ENCODE assay signal across 8 cellular contexts in the genomic region with DNA sequence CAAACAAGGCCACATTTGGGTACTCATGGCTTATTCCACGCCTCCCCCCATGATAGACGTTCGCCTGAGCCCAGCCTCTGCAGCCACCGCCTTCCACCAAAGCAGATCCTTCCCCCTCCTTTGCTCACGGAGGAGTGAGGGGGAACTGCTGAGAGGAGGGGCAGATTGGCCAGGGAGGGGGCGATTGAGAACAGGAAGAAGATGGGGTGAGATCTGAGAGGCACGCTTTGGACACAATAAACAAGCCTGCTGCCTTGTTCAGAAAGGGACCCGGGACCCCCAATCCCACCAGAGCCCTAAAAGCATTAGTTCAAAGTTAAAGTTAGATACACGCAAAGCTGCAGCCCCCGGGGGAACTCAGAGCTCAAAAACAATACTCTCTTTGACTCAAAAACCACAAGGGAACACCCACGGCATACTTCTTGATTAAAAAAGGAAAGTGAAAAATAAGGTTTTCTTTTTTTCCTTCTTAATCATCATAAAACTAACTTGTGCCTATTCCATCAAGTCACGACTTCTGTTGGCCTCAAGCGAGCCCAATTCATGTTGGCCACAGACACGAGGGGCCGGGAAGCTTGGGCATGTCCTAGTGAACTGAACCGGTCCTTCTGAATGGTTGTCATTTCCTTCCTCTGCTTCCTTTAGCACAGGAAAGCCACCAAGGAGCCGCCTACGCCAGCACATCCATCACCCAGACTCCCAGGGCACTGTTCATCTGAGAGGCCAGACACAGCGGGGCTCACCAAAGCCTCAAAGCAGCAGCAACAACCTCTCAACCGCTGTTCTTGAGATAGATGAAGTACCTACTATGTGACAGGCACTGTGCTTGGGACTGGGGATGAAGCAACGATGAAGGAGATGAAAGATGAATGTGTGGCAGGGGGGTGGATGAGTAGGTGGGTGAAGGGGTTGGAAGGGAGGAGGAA. TPM values are rescaled to one million over a fixed set of nuclear protein-coding genes. Genes with fewer than 3 reads are reported as not detected.
DNase-seq lines count a peak whose midpoint lies in the region; TF ChIP-seq lines count a peak whose summit lies in the region.

No MANE protein-coding gene starts in this region.

- POLR2A ChIA-PET in MCF 10A (lab: Yijun Ruan, JAX): interaction anchor here (1.4 kb wide), 1 partner anchor 8 kb away, joined by 3 read pairs; no protein-coding TSS in a partner anchor

- CTCF ChIA-PET in MCF 10A (lab: Yijun Ruan, JAX): no interaction called here

- DNase-seq in breast epithelium (ENCODE audit: low spot score in 2 of 2) (peak in 1 of 2 donors; percentile 47), MCF 10A (ENCODE audit: unreplicated experiment) (no peak), T-helper 22 cell (ENCODE audit: low read depth) (peak; percentile 51), glutamatergic neuron (no peak), NCI-H345 (lab: John Stamatoyannopoulos, UW) (no peak), GM03348 (ENCODE audit: low spot score) (no peak)
- peak; percentile 42 for DNase-seq in effector CD4-positive, alpha-beta T cell
- peak; percentile 45 to 51 for DNase-seq in stimulated activated CD4-positive, alpha-beta T cell treated with anti-CD3 and anti-CD28 coated beads, Interleukin-2, amount 100 ng/mL, for 48 hours

- H3K27ac Mint-ChIP-seq in MCF 10A (ENCODE audit: low read depth, unreplicated experiment) (no peak overlapping the region), glutamatergic neuron (ENCODE audit: unreplicated experiment) (no peak overlapping the region)

- peak overlapping the region in 2 of 3 donors; percentile 7 to 50 for H3K4me3 ChIP-seq in breast epithelium

- H3K9me3 Mint-ChIP-seq in MCF 10A (ENCODE audit: unreplicated experiment): no peaks in the 10 kb centered on the region
- H3K9me3 Mint-ChIP-seq in glutamatergic neuron (ENCODE audit: unreplicated experiment): peaks cover 4% of the 10 kb centered on the region

- no peaks in the 10 kb centered on the region for H3K9me3 ChIP-seq in breast epithelium

- H3K4me3 Mint-ChIP-seq in MCF 10A (ENCODE audit: unreplicated experiment): no peak overlapping the region
- no peak overlapping the region for H3K4me3 Mint-ChIP-seq in glutamatergic neuron (ENCODE audit: unreplicated experiment)

- H3K27me3 Mint-ChIP-seq in MCF 10A (ENCODE audit: insufficient read depth, unreplicated experiment) (peaks cover 24% of the 10 kb centered on the region), glutamatergic neuron (ENCODE audit: unreplicated experiment) (peaks cover 3% of the 10 kb centered on the region)

- intact Hi-C loops in breast epithelium (cut with DNase I; ENCODE audit: low total_unique reads): no loop called here
- intact Hi-C loops in MCF 10A (cut with micrococcal nuclease): no loop called here

- TF ChIP-seq POLR2A in breast epithelium (IDR thresholded peaks at IDR 0.05): no peak

- peaks cover 0 to 6% of the 10 kb centered on the region in 2 donors for H3K4me1 ChIP-seq in breast epithelium

- TF ChIP-seq CTCF in breast epithelium (IDR thresholded peaks at IDR 0.05) (no peak), MCF 10A (IDR thresholded peaks at IDR 0.05; ENCODE audit: unreplicated experiment) (no peak), glutamatergic neuron (IDR thresholded peaks at IDR 0.05; ENCODE audit: partially characterized antibody, unreplicated experiment) (no peak)

- no peaks in the 10 kb centered on the region for H3K36me3 ChIP-seq in breast epithelium

- no peaks in the 10 kb centered on the region for H3K4me1 Mint-ChIP-seq in MCF 10A (ENCODE audit: insufficient read depth, unreplicated experiment)
- peaks cover 4% of the 10 kb centered on the region for H3K4me1 Mint-ChIP-seq in glutamatergic neuron (ENCODE audit: low read depth, unreplicated experiment)

- no TSS peak for BruUV-seq in MCF 10A (replicated peaks; lab: Mats Ljungman, UMichigan)

- H3K36me3 Mint-ChIP-seq in MCF 10A (ENCODE audit: insufficient read depth, unreplicated experiment) (no peaks in the 10 kb centered on the region), glutamatergic neuron (ENCODE audit: unreplicated experiment) (no peaks in the 10 kb centered on the region)

- no peaks in the 10 kb centered on the region for H3K27me3 ChIP-seq in breast epithelium

- peak overlapping the region; percentile 52 to 70 for H3K27ac ChIP-seq in breast epithelium

RNA-seq across cellular contexts. Expression of gene NFATC2, which starts 44.7 kb away (rescaled TPM):
- total RNA-seq in breast epithelium: 10 to 100 TPM in 2 of 3 donors, 1 to 10 TPM in 1; 5.9 to 11.9 (median 10.2) TPM
- 0.07 and 0.12 TPM in 2 replicates for total RNA-seq in MCF 10A (2022)
- not detected for total RNA-seq in glutamatergic neuron (ENCODE audit: unreplicated experiment)

Comparison
In these comparisons a context has a peak if more than half of its experiments do, and no peak if none do; other contexts are left out.
1. DNase-seq: peak in T-helper 22 cell (single experiment), effector CD4-positive, alpha-beta T cell (single experiment) and stimulated activated CD4-positive, alpha-beta T cell treated with anti-CD3 and anti-CD28 coated beads, Interleukin-2, amount 100 ng/mL, for 48 hours (2 of 2); none in MCF 10A (single experiment), glutamatergic neuron (single experiment), NCI-H345 (single experiment) and GM03348 (single experiment).